In the genomic region with DNA sequence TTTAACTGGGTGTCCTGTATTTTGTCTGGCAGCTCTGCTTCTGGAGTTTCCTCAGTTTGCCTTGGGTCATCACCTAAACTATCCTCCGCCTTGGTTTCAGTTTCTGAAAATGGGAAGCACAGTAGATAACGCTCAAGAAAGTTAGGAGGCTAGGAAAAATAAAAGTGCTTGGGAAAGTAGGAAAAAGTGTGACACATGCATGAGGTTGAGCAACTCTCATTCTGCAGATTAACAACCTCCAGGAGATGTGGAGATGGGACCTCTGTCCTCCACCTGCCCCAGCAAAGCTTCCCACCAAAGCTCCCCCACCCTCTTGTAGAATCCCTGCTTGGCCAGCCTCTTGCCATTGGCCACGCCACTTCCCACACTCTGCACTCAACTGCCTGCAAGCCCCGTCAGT, we compare ENCODE assay signal across 8 cellular contexts.
"Had no signal": no experiment of that assay in that cellular context is flagged by ENCODE, and none has a peak within 500 bp of the region (broad histone marks: within the 10 kb centered on the region; RNA-seq: fewer than 3 reads in every experiment).

No MANE protein-coding gene starts in this region.

- DNase-seq: GM23248, GOT3, H7, HCEC 1CT, HFFc6, Kasumi-1, KBM-7 had no signal

- H3K27ac ChIP-seq: GM23248, HL-60 had no signal

- H3K4me3 ChIP-seq: GM23248 had no signal
